11 cellular contexts compared by ENCODE assay signal in the genomic region with DNA sequence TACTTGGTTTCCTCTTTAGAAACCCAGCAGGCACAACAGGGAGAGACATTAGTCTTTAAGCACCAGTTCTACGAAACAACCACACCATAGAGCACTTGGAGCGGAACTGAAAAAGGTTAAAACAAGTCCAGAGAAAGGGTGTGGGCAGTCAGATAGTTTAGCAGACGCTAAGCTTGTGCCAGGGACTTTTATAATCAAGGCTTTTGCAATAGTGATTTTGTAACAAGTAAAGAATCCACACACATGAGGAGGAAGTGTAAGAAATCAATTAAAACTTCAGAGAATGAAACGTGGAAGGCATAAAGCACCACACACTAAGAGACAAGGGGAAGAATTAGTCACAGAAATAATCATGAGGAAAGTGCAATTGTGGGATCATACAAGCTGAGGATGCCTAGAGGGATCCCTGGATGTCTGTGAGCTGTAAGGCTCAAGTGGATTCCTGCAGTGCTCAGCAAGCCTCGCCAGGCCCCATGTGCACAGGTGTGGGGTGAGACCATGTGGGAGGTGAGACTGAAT.
DNase-seq lines count a peak whose midpoint lies in the region; ATAC-seq lines count a peak whose summit lies in the region.
"Had no signal": no experiment of that assay in that cellular context is flagged by ENCODE, and none has a peak within 500 bp of the region (broad histone marks: within the 10 kb centered on the region; RNA-seq: fewer than 3 reads in every experiment).

No MANE protein-coding gene starts in this region.

- no peaks in the 10 kb centered on the region for H3K9me3 ChIP-seq in BLaER1 treated with 17β-estradiol and CSF1 and Interleukin-3, amounts not matched to agents 10 nM and 100 nM (replicated peaks in 1 of 11)
- no peaks in the 10 kb centered on the region for H3K9me3 ChIP-seq in muscle layer of duodenum (ENCODE audit: control insufficient read depth in 1 of 2, low read length in 2 of 2)

- peak overlapping the region in 7 of 11 experiments; percentile 16 to 97 (median 54); a peak in 12 of 22 replicates for H3K27ac ChIP-seq in BLaER1 treated with 17β-estradiol and CSF1 and Interleukin-3, amounts not matched to agents 10 nM and 100 nM
- H3K27ac ChIP-seq in epithelial cell of prostate (peak overlapping the region; percentile 23), muscle layer of duodenum (ENCODE audit: low read length) (peak overlapping the region; percentile 33)

- peaks cover 22 to 84% (median 50%) of the 10 kb centered on the region in 10 experiments for H3K4me1 ChIP-seq in BLaER1 treated with 17β-estradiol and CSF1 and Interleukin-3, amounts not matched to agents 10 nM and 100 nM
- H3K4me1 ChIP-seq in muscle layer of duodenum (ENCODE audit: control insufficient read depth in 1 of 2, insufficient read depth in 2 of 2, low read length in 2 of 2), result peaks cover 0 to 13% of the 10 kb centered on the region in 2 donors

- H3K4me2 ChIP-seq in BLaER1 treated with 17β-estradiol and CSF1 and Interleukin-3, amounts not matched to agents 10 nM and 100 nM, result peak overlapping the region; percentile 24 to 93 (median 65)

- no peaks in the 10 kb centered on the region for H3K36me3 ChIP-seq in BLaER1 treated with 17β-estradiol and CSF1 and Interleukin-3, amounts not matched to agents 10 nM and 100 nM
- no peaks in the 10 kb centered on the region for H3K36me3 ChIP-seq in muscle layer of duodenum (ENCODE audit: control insufficient read depth in 1 of 2, insufficient read depth in 2 of 2, low read length in 2 of 2)

- H3K4me3 ChIP-seq in BLaER1 treated with 17β-estradiol and CSF1 and Interleukin-3, amounts not matched to agents 10 nM and 100 nM, result 0 out of 20 replicates have a peak overlapping the region, but pooled peaks of 2 of the 10 experiments have one; percentile 3 to 19
- no peak overlapping the region for H3K4me3 ChIP-seq in muscle layer of duodenum (ENCODE audit: low read depth in 1 of 2, low read length in 2 of 2)

- no peaks in the 10 kb centered on the region for H4K20me1 ChIP-seq in BLaER1 treated with 17β-estradiol and CSF1 and Interleukin-3, amounts not matched to agents 10 nM and 100 nM

- no peak for ATAC-seq in GM18498 (IDR thresholded peaks at IDR 0.05; ENCODE audit: unreplicated experiment)

- DNase-seq in NOMO-1 treated with DMSO at 0.1 percent for 48 hours (lab: John Stamatoyannopoulos, UW; ENCODE audit: unreplicated experiment), result peak; percentile 98
- peak; percentile 34 for DNase-seq in epithelial cell of prostate (ENCODE audit: low read depth, low spot score)
- no peak for DNase-seq in NCI-H2081 (lab: John Stamatoyannopoulos, UW)
- no peak for DNase-seq in SW480 (ENCODE audit: low spot score)
- DNase-seq in LoVo (ENCODE audit: low spot score), result no peak
- DNase-seq: activated CD4-positive, CD25-positive, alpha-beta regulatory T cell; CD8-positive, alpha-beta memory T cell; natural killer cell had no signal

- no peaks in the 10 kb centered on the region for H3K27me3 ChIP-seq in BLaER1 treated with 17β-estradiol and CSF1 and Interleukin-3, amounts not matched to agents 10 nM and 100 nM
- no peaks in the 10 kb centered on the region for H3K27me3 ChIP-seq in muscle layer of duodenum (ENCODE audit: low read depth, low read length)

- peak overlapping the region in 5 of 11 experiments; percentile 14 to 59 (median 49); a peak in 8 of 22 replicates for H3K9ac ChIP-seq in BLaER1 treated with 17β-estradiol and CSF1 and Interleukin-3, amounts not matched to agents 10 nM and 100 nM

Comparison
In these comparisons a context has a peak if more than half of its experiments do, and no peak if none do; other contexts are left out.
1. DNase-seq: peak in NOMO-1 treated with DMSO at 0.1 percent for 48 hours (single experiment) and epithelial cell of prostate (single experiment); none in NCI-H2081 (0 of 2), SW480 (single experiment) and LoVo (single experiment).
2. Peak in every context shown above with its lines, with median percentiles within 50 percentile points of each other: H3K27ac ChIP-seq.